Comparison of ENCODE assay signal across 16 cellular contexts in the genomic region with DNA sequence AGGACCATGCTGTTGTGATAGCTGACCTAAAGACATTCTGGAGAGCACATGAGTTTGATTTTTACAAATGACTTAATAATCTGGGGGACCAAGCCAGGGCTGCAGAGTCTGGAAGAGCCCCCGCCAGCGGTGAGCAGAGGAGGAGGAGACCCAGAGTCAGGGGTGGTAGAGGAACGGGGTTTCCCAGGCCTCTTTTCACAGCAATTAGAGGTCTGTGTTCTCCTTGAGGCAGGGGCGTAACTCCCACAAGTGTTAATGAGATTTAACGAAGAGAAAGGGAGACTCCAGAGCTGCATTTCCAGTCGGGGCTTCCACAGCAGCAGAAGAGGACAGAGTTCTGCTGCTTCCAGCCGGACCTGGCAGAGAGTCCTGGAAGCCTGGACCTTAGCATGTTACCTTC.
DNase-seq lines count a peak whose midpoint lies in the region; ATAC-seq and TF ChIP-seq lines count a peak whose summit lies in the region.
"Had no signal": no experiment of that assay in that cellular context is flagged by ENCODE, and none has a peak within 500 bp of the region (broad histone marks: within the 10 kb centered on the region; RNA-seq: fewer than 3 reads in every experiment).

No MANE protein-coding gene starts in this region.

- ATAC-seq in CD4-positive, CD25-positive, alpha-beta regulatory T cell (ENCODE audit: low read depth in 2 of 2), result no peak

- TF ChIP-seq CTCF in endodermal cell (conservative IDR thresholded peaks at IDR 0.05), result no peak
- TF ChIP-seq CTCF in vagina (IDR thresholded peaks at IDR 0.05), result no peak

- peaks cover 0 to 19% (median 11%) of the 10 kb centered on the region in 4 donors for H3K4me1 Mint-ChIP-seq in CD4-positive, CD25-positive, alpha-beta regulatory T cell
- H3K4me1 Mint-ChIP-seq in endodermal cell, result peaks cover 15% of the 10 kb centered on the region

- DNase-seq in CD4-positive, CD25-positive, alpha-beta regulatory T cell, result no peak
- peak; percentile 50 for DNase-seq in endodermal cell
- no peak for DNase-seq in activated gamma-delta T cell treated with Interleukin-2 at 50 U/mL for 16 hours
- DNase-seq in vagina (ENCODE audit: extremely low spot score in 2 of 2), result no peak
- DNase-seq in caudate nucleus (lab: John Stamatoyannopoulos, UW), result no peak
- DNase-seq: NCI-H1417 treated with DMSO at 0.1 percent for 48 hours, right lobe of liver had no signal

- no peak overlapping the region for H3K4me3 ChIP-seq in CD4-positive, CD25-positive, alpha-beta regulatory T cell (ENCODE audit: low read depth, low read length)
- H3K4me3 ChIP-seq in HUES6 (ENCODE audit: low read depth, low read length) (peak overlapping the region; percentile 52; the same call in 1 of the 2 replicates), endodermal cell (ENCODE audit: low read length) (no peak overlapping the region), neuron (ENCODE audit: low read length) (no peak overlapping the region), vagina (no peak overlapping the region)

- no peak overlapping the region for H3K27ac ChIP-seq in CD4-positive, CD25-positive, alpha-beta regulatory T cell (ENCODE audit: insufficient read depth, low read length, poor library complexity, severe bottlenecking)
- H3K27ac ChIP-seq in HUES6 (ENCODE audit: low read depth, low read length) (no peak overlapping the region; the same call in 1 of the 2 replicates), endodermal cell (ENCODE audit: low read depth, low read length) (no peak overlapping the region), vagina (no peak overlapping the region), caudate nucleus (ENCODE audit: low read depth, low read length) (no peak overlapping the region)
- H3K27ac ChIP-seq: brain microvascular endothelial cell, colonic mucosa, heart right ventricle, pancreas, right lobe of liver, RWPE1 had no signal

- H3K36me3 Mint-ChIP-seq in CD4-positive, CD25-positive, alpha-beta regulatory T cell, result no peaks in the 10 kb centered on the region
- H3K36me3 Mint-ChIP-seq in endodermal cell (ENCODE audit: low read depth), result no peaks in the 10 kb centered on the region
- H3K36me3 Mint-ChIP-seq: WTC11 had no signal

- intact Hi-C loops in vagina (cut with DNase I), result no loop called here

- peaks cover 27% of the 10 kb centered on the region for H3K27me3 Mint-ChIP-seq in CD4-positive, CD25-positive, alpha-beta regulatory T cell
- peaks cover 41% of the 10 kb centered on the region for H3K27me3 Mint-ChIP-seq in endodermal cell (ENCODE audit: insufficient read depth)

- peak overlapping the region in 1 of 4 donors; percentile 76 for H3K4me3 Mint-ChIP-seq in CD4-positive, CD25-positive, alpha-beta regulatory T cell
- no peak overlapping the region for H3K4me3 Mint-ChIP-seq in endodermal cell

- TF ChIP-seq POLR2A in vagina (IDR thresholded peaks at IDR 0.05), result no peak

- peaks cover 7% of the 10 kb centered on the region for H3K4me1 ChIP-seq in CD4-positive, CD25-positive, alpha-beta regulatory T cell (ENCODE audit: control insufficient read depth, insufficient read depth, low read length, poor library complexity, severe bottlenecking)
- H3K4me1 ChIP-seq in HUES6 (ENCODE audit: control insufficient read depth, insufficient read depth, low read length) (peaks cover 11% of the 10 kb centered on the region), endodermal cell (ENCODE audit: control insufficient read depth, insufficient read depth, low read length) (peaks cover 3% of the 10 kb centered on the region), neuron (ENCODE audit: insufficient read depth, low read length) (no peaks in the 10 kb centered on the region), vagina (no peaks in the 10 kb centered on the region)
- H3K4me1 ChIP-seq: colonic mucosa had no signal

- no peaks in the 10 kb centered on the region for H3K36me3 ChIP-seq in CD4-positive, CD25-positive, alpha-beta regulatory T cell (ENCODE audit: control insufficient read depth, insufficient read depth, low read length)
- H3K36me3 ChIP-seq in HUES6 (ENCODE audit: control insufficient read depth, insufficient read depth, low read length) (no peaks in the 10 kb centered on the region), endodermal cell (ENCODE audit: control insufficient read depth, insufficient read depth, low read length) (no peaks in the 10 kb centered on the region), neuron (ENCODE audit: insufficient read depth, low read length) (no peaks in the 10 kb centered on the region), vagina (no peaks in the 10 kb centered on the region)
- H3K36me3 ChIP-seq: brain microvascular endothelial cell, colonic mucosa, heart right ventricle, MG63, pancreas, right lobe of liver had no signal

- no peaks in the 10 kb centered on the region for H3K9me3 ChIP-seq in CD4-positive, CD25-positive, alpha-beta regulatory T cell (ENCODE audit: control insufficient read depth in 2 of 2, low read length in 2 of 2)
- H3K9me3 ChIP-seq in HUES6 (ENCODE audit: control insufficient read depth, insufficient read depth, low read depth, low read length) (no peaks in the 10 kb centered on the region), endodermal cell (ENCODE audit: control insufficient read depth, low read length) (no peaks in the 10 kb centered on the region), neuron (ENCODE audit: low read length) (no peaks in the 10 kb centered on the region), vagina (no peaks in the 10 kb centered on the region)
- H3K9me3 ChIP-seq: colonic mucosa, heart right ventricle, MG63, pancreas, right lobe of liver had no signal

- H3K9ac ChIP-seq in HUES6 (ENCODE audit: low read length) (peak overlapping the region; percentile 76), endodermal cell (ENCODE audit: extremely low read depth, low read length, poor library complexity, severe bottlenecking) (no peak overlapping the region)

- H2AFZ ChIP-seq in neuron (ENCODE audit: low read depth, low read length), result peak overlapping the region; percentile 18

- 77 to 85% methylated on average over 6 to 7 of the region's 7 CpGs for WGBS in endodermal cell (ENCODE audit: insufficient coverage in 1 of 2, insufficient read length in 1 of 2), 2 experiments

- peaks cover 2% of the 10 kb centered on the region for H3K27me3 ChIP-seq in CD4-positive, CD25-positive, alpha-beta regulatory T cell (ENCODE audit: control insufficient read depth, insufficient read depth, low read length)
- H3K27me3 ChIP-seq in HUES6 (ENCODE audit: control insufficient read depth, insufficient read depth, low read length) (peaks cover 7% of the 10 kb centered on the region; the same call in 1 of the 2 replicates), endodermal cell (ENCODE audit: control insufficient read depth, insufficient read depth, low read length, poor library complexity, severe bottlenecking) (peaks cover 20% of the 10 kb centered on the region), neuron (ENCODE audit: insufficient read depth, low read length) (peaks cover 6% of the 10 kb centered on the region), vagina (no peaks in the 10 kb centered on the region)
- H3K27me3 ChIP-seq: brain microvascular endothelial cell, colonic mucosa, pancreas, right lobe of liver had no signal

- no peaks in the 10 kb centered on the region for H3K9me3 Mint-ChIP-seq in CD4-positive, CD25-positive, alpha-beta regulatory T cell
- H3K9me3 Mint-ChIP-seq in endodermal cell, result no peaks in the 10 kb centered on the region
- H3K9me3 Mint-ChIP-seq: WTC11 had no signal

- peak overlapping the region in 2 of 3 donors; percentile 56 to 93 for H3K27ac Mint-ChIP-seq in CD4-positive, CD25-positive, alpha-beta regulatory T cell
- H3K27ac Mint-ChIP-seq in endodermal cell, result no peak overlapping the region
